ENCODE assay signal across 8 cellular contexts in the genomic region with DNA sequence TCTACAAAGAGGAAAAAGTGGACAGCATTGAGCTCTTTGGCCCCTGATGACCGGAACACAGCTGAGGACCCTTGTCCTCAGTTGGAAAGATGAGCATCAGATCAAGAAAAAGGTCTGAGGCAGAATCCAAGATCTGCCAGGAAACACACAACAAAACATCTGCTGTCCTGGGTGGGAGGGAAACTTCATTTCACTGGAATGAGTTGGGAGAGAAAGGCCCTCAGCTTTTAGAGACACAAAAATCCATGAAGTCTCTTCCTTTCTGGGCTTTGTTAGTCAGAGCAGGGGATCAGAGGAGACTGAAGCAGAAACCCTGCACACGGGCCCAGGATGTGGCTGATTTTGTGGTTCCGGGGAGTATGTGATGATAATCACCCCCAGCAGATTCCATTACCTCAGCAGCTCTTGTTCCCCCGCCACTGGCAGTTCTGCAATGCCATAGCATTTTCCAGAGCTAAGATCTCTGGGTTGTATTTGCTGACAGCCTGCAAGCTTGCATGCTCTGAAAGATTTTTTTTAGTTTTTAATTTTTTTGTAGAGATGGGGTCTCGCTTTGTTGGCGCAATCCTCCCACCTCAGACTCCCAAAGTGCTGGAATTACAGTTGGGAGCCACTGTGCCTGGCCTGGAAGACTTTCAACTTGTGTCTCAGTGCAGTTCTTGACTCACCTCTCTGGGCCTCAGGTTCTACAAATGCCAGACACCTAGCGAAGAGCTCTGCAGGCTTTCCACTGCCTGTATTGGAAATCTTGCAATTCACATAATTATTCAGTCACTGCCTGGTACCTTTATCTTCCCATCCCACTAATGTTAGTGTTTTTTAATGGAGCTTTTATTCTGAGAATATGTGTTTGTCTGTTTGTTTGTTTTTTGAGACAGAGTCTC. TPM values are rescaled to one million over a fixed set of nuclear protein-coding genes. Genes with fewer than 3 reads are reported as not detected.
DNase-seq lines count a peak whose midpoint lies in the region; ATAC-seq, FAIRE-seq and TF ChIP-seq lines count a peak whose summit lies in the region.

No MANE protein-coding gene starts in this region.

- H3K9me3 Mint-ChIP-seq in activated T-cell treated with anti-CD3 and anti-CD28 coated beads, Interleukin-2, amount 50 U/mL, for 24 hours, result peaks cover 17% of the 10 kb centered on the region
- peaks cover 6% of the 10 kb centered on the region for H3K9me3 Mint-ChIP-seq in stimulated activated effector memory CD8-positive, alpha-beta T cell treated with anti-CD3 and anti-CD28 coated beads, Interleukin-12 subunit alpha, Interleukin-12 subunit beta, amount 100 ng/mL, for 72 hours

- no peaks in the 10 kb centered on the region for H4K20me1 ChIP-seq in HepG2 (ENCODE audit: insufficient read depth, low read length)

- POLR2A ChIA-PET in AG04449 (lab: Yijun Ruan, JAX), result interaction anchor here (0.9 kb wide), 1 partner anchor 216 kb away, joined by 4 read pairs; a partner anchor contains a TSS
- POLR2A ChIA-PET in HepG2 (lab: Yijun Ruan, JAX), result no interaction called here
- POLR2A ChIA-PET in RWPE1 (lab: Yijun Ruan, JAX; ENCODE audit: low non-redundant PET), result no interaction called here

- BruUV-seq in HepG2 (replicated peaks; lab: Mats Ljungman, UMichigan), result TSS peak; percentile 54

- no peak overlapping the region for H3K27ac ChIP-seq in HepG2 (ENCODE audit: extremely low read length, insufficient read depth, low read length)
- H3K27ac ChIP-seq in RWPE1, result no peak overlapping the region

- TF ChIP-seq EP300 in HepG2 (IDR thresholded peaks at IDR 0.05; ENCODE audit: low read depth in 2 of 2, low read length in 2 of 2) (no peak), HepG2 (CRISPR knock-in tag; IDR thresholded peaks at IDR 0.05; ENCODE audit: borderline replicate concordance) (no peak)

- in situ Hi-C loops in HepG2 (cut with HindIII; ENCODE audit: extremely low pct_ligation_motif_present, low pct_unique_long_range_greater_than_20kb), result no loop called here

- H2AFZ ChIP-seq in HepG2 (ENCODE audit: low read length), result no peak overlapping the region

- WGBS in HepG2 (ENCODE audit: low lambda C conversion rate), result 96% methylated on average over 7 of the region's 7 CpGs

- CTCF ChIA-PET in AG04449 (lab: Yijun Ruan, JAX), result interaction anchor here (1.2 to 3.1 kb wide), 2 partner anchors 19 to 21 kb away, joined by 3 to 11 read pairs; no protein-coding TSS in a partner anchor
- CTCF ChIA-PET in HepG2 (lab: Yijun Ruan, JAX; ENCODE audit: low intra/inter-chr PET ratio, low total read pairs), result no interaction called here
- CTCF ChIA-PET in RWPE1 (lab: Yijun Ruan, JAX), result no interaction called here

- no peak overlapping the region for H3K9ac ChIP-seq in HepG2 (ENCODE audit: insufficient read depth, low read depth, low read length)

- H3K36me3 ChIP-seq in HepG2 (replicated peaks in 1 of 2; ENCODE audit: control insufficient read depth in 1 of 2, insufficient read depth in 2 of 2, low read length in 2 of 2), result peaks cover 10 to 21% of the 10 kb centered on the region in 2 experiments; a peak in 4 of 5 replicates

- DNase-seq in AG04449 (ENCODE audit: low read depth, low spot score) (peak; percentile 49), MV-4-11 (lab: John Stamatoyannopoulos, UW) (peak; percentile 90), HepG2 (ENCODE audit: low spot score) (no peak), retina (no peak), RWPE1 (ENCODE audit: low spot score) (no peak)
- DNase-seq in activated T-cell treated with anti-CD3 and anti-CD28 coated beads, Interleukin-2, amount 50 U/mL, for 24 hours, result peak; percentile 72
- peak in 1 of 2 donors; percentile 72 for DNase-seq in stimulated activated effector memory CD8-positive, alpha-beta T cell treated with anti-CD3 and anti-CD28 coated beads, Interleukin-12 subunit alpha, Interleukin-12 subunit beta, amount 100 ng/mL, for 72 hours (ENCODE audit: low spot score in 2 of 2)

- H3K4me3 ChIP-seq in AG04449 (ENCODE audit: low read depth, low read length), result no peak overlapping the region
- H3K4me3 ChIP-seq in HepG2 (replicated peaks in 1 of 3; ENCODE audit: insufficient read depth in 1 of 3, low read depth in 2 of 3, low read length in 3 of 3), result no peak overlapping the region

- peak overlapping the region; percentile 91 for H3K27ac Mint-ChIP-seq in activated T-cell treated with anti-CD3 and anti-CD28 coated beads, Interleukin-2, amount 50 U/mL, for 24 hours
- peak overlapping the region; percentile 96 for H3K27ac Mint-ChIP-seq in stimulated activated effector memory CD8-positive, alpha-beta T cell treated with anti-CD3 and anti-CD28 coated beads, Interleukin-12 subunit alpha, Interleukin-12 subunit beta, amount 100 ng/mL, for 72 hours

- H3K4me1 ChIP-seq in HepG2 (ENCODE audit: insufficient read depth, low read length), result peaks cover under 1% of the 10 kb centered on the region

- FAIRE-seq in HepG2 (lab: Jason Lieb, UNC), result no peak

- intact Hi-C loops in HepG2 (cut with micrococcal nuclease; ENCODE audit: unreplicated experiment), result no loop called here

- peak overlapping the region; percentile 56 for H3K4me3 Mint-ChIP-seq in activated T-cell treated with anti-CD3 and anti-CD28 coated beads, Interleukin-2, amount 50 U/mL, for 24 hours
- H3K4me3 Mint-ChIP-seq in stimulated activated effector memory CD8-positive, alpha-beta T cell treated with anti-CD3 and anti-CD28 coated beads, Interleukin-12 subunit alpha, Interleukin-12 subunit beta, amount 100 ng/mL, for 72 hours, result peak overlapping the region; percentile 64

- ATAC-seq in HepG2 (no peak), HG03457 (IDR thresholded peaks at IDR 0.05; ENCODE audit: unreplicated experiment) (no peak)
- ATAC-seq in stimulated activated effector memory CD8-positive, alpha-beta T cell treated with anti-CD3 and anti-CD28 coated beads, Interleukin-12 subunit alpha, Interleukin-12 subunit beta, amount 100 ng/mL, for 72 hours, result peak; percentile 98

- no peaks in the 10 kb centered on the region for H3K79me2 ChIP-seq in HepG2 (ENCODE audit: insufficient read depth, low read length)

- peaks cover 71% of the 10 kb centered on the region for H3K4me1 Mint-ChIP-seq in activated T-cell treated with anti-CD3 and anti-CD28 coated beads, Interleukin-2, amount 50 U/mL, for 24 hours (ENCODE audit: low read depth)
- peaks cover 47% of the 10 kb centered on the region for H3K4me1 Mint-ChIP-seq in stimulated activated effector memory CD8-positive, alpha-beta T cell treated with anti-CD3 and anti-CD28 coated beads, Interleukin-12 subunit alpha, Interleukin-12 subunit beta, amount 100 ng/mL, for 72 hours

- no peak overlapping the region for H3K4me2 ChIP-seq in HepG2 (ENCODE audit: low read depth, low read length)

- H3K9me3 ChIP-seq in HepG2 (ENCODE audit: low read length), result peaks cover 20% of the 10 kb centered on the region

- H3K36me3 Mint-ChIP-seq in activated T-cell treated with anti-CD3 and anti-CD28 coated beads, Interleukin-2, amount 50 U/mL, for 24 hours (ENCODE audit: low read depth), result peaks cover 46% of the 10 kb centered on the region
- peaks cover 44% of the 10 kb centered on the region for H3K36me3 Mint-ChIP-seq in stimulated activated effector memory CD8-positive, alpha-beta T cell treated with anti-CD3 and anti-CD28 coated beads, Interleukin-12 subunit alpha, Interleukin-12 subunit beta, amount 100 ng/mL, for 72 hours

- no peak for TF ChIP-seq CTCF in AG04449 (IDR thresholded peaks at IDR 0.05; ENCODE audit: insufficient read depth, low read length, missing control alignments)
- TF ChIP-seq CTCF in HepG2 (CRISPR knock-in tag; IDR thresholded peaks at IDR 0.05), result no peak
- TF ChIP-seq CTCF in RWPE1 (conservative IDR thresholded peaks at IDR 0.05; ENCODE audit: low read depth), result no peak

- H3K27me3 ChIP-seq in HepG2 (ENCODE audit: control insufficient read depth in 1 of 2, insufficient read depth in 2 of 2, low read length in 2 of 2), result no peaks in the 10 kb centered on the region

- no peak for TF ChIP-seq POLR2A in HepG2 (IDR thresholded peaks at IDR 0.05; ENCODE audit: insufficient read depth in 1 of 2, low read depth in 2 of 2, low read length in 2 of 2)

- no peaks in the 10 kb centered on the region for H3K27me3 Mint-ChIP-seq in activated T-cell treated with anti-CD3 and anti-CD28 coated beads, Interleukin-2, amount 50 U/mL, for 24 hours

- no peak for TF ChIP-seq RAD21 in HepG2 (CRISPR knock-in tag; IDR thresholded peaks at IDR 0.05)

RNA-seq across cellular contexts. Expression of a gene that starts 5.8 kb away (rescaled TPM):
- total RNA-seq in HepG2 (2016; rRNA removed; fragmentation: Illumina TruSeq; extraction: Trizol), result 21.9 and 23.9 TPM in 2 replicates
- 6.6 and 7.4 TPM in 2 replicates for total RNA-seq in HepG2 (2016; cell fraction: cytosol; rRNA removed; fragmentation: Illumina TruSeq; extraction: Trizol; ENCODE audit: low read depth)
- total RNA-seq in HepG2 (2016; cell fraction: insoluble cytoplasmic fraction; rRNA removed; fragmentation: Illumina TruSeq; extraction: Trizol), result 20.1 and 20.5 TPM in 2 replicates
- total RNA-seq in HepG2 (2016; cell fraction: membrane; rRNA removed; fragmentation: Illumina TruSeq; extraction: Trizol), result 26.1 and 26.9 TPM in 2 replicates
- 23.9 and 28.8 TPM in 2 replicates for total RNA-seq in HepG2 (2016; cell fraction: nucleus; rRNA removed; fragmentation: Illumina TruSeq; extraction: Trizol)
- 12.1 and 17.1 TPM in 2 replicates for polyA plus RNA-seq in HepG2 (2011; rRNA removed)
- polyA plus RNA-seq in HepG2 (2011; cell fraction: cytosol; rRNA removed), result 12.0 and 14.6 TPM in 2 replicates
- polyA plus RNA-seq in HepG2 (2011; cell fraction: nucleus; rRNA removed), result 28.5 and 29.0 TPM in 2 replicates
- 21.4 and 21.6 TPM in 2 replicates for polyA plus RNA-seq in HepG2 (2012)
- polyA plus RNA-seq in HepG2 (2016; cell fraction: cytosol; fragmentation: Illumina TruSeq; extraction: Trizol; ENCODE audit: low read depth), result 7.7 and 8.7 TPM in 2 replicates
- polyA plus RNA-seq in HepG2 (2016; cell fraction: insoluble cytoplasmic fraction; fragmentation: Illumina TruSeq; extraction: Trizol; ENCODE audit: low read depth), result 25.2 and 26.4 TPM in 2 replicates
- 25.5 and 26.0 TPM in 2 replicates for polyA plus RNA-seq in HepG2 (2016; cell fraction: membrane; fragmentation: Illumina TruSeq; extraction: Trizol; ENCODE audit: low read depth)
- polyA plus RNA-seq in HepG2 (2016; cell fraction: nucleus; fragmentation: Illumina TruSeq; extraction: Trizol; ENCODE audit: insufficient read depth, low read depth), result 29.9 and 30.2 TPM in 2 replicates
- 33.5 and 56.4 TPM in 2 replicates for polyA minus RNA-seq in HepG2 (2011; rRNA and poly(A)+ RNA removed; ENCODE audit: low replicate concordance)
- polyA minus RNA-seq in HepG2 (2011; cell fraction: cytosol; rRNA and poly(A)+ RNA removed), result 8.4 and 9.5 TPM in 2 replicates
- polyA minus RNA-seq in HepG2 (2011; cell fraction: nucleus; rRNA and poly(A)+ RNA removed), result 60.3 and 66.9 TPM in 2 replicates

RNA-seq across cellular contexts. Expression of a gene that starts 50.3 kb away (rescaled TPM):
- 0.09 TPM in 1 of 2 replicates, not detected in the other for total RNA-seq in HepG2 (2016; rRNA removed; fragmentation: Illumina TruSeq; extraction: Trizol)
- 0.71 TPM in 1 of 2 replicates, not detected in the other for total RNA-seq in HepG2 (2016; cell fraction: cytosol; rRNA removed; fragmentation: Illumina TruSeq; extraction: Trizol; ENCODE audit: low read depth)
- total RNA-seq in HepG2 (2016; cell fraction: insoluble cytoplasmic fraction; rRNA removed; fragmentation: Illumina TruSeq; extraction: Trizol), result 0.22 TPM in 1 of 2 replicates, not detected in the other
- total RNA-seq in HepG2 (2016; cell fraction: membrane; rRNA removed; fragmentation: Illumina TruSeq; extraction: Trizol), result not detected in 2 replicates
- not detected in 2 replicates for total RNA-seq in HepG2 (2016; cell fraction: nucleus; rRNA removed; fragmentation: Illumina TruSeq; extraction: Trizol)
- not detected in 2 replicates for polyA plus RNA-seq in HepG2 (2011; rRNA removed)
- polyA plus RNA-seq in HepG2 (2011; cell fraction: cytosol; rRNA removed), result not detected in 2 replicates
- 0.19 and 0.24 TPM in 2 replicates for polyA plus RNA-seq in HepG2 (2011; cell fraction: nucleus; rRNA removed)
- polyA plus RNA-seq in HepG2 (2012), result 0.59 TPM in 1 of 2 replicates, not detected in the other
- not detected in 2 replicates for polyA plus RNA-seq in HepG2 (2016; cell fraction: cytosol; fragmentation: Illumina TruSeq; extraction: Trizol; ENCODE audit: low read depth)
- polyA plus RNA-seq in HepG2 (2016; cell fraction: insoluble cytoplasmic fraction; fragmentation: Illumina TruSeq; extraction: Trizol; ENCODE audit: low read depth), result not detected in 2 replicates
- polyA plus RNA-seq in HepG2 (2016; cell fraction: membrane; fragmentation: Illumina TruSeq; extraction: Trizol; ENCODE audit: low read depth), result not detected in 2 replicates
- 0.80 and 2.1 TPM in 2 replicates for polyA plus RNA-seq in HepG2 (2016; cell fraction: nucleus; fragmentation: Illumina TruSeq; extraction: Trizol; ENCODE audit: insufficient read depth, low read depth)
- polyA minus RNA-seq in HepG2 (2011; rRNA and poly(A)+ RNA removed; ENCODE audit: low replicate concordance), result 0.21 TPM in 1 of 2 replicates, not detected in the other
- not detected in 2 replicates for polyA minus RNA-seq in HepG2 (2011; cell fraction: cytosol; rRNA and poly(A)+ RNA removed)
- polyA minus RNA-seq in HepG2 (2011; cell fraction: nucleus; rRNA and poly(A)+ RNA removed), result 0.87 TPM in 1 of 2 replicates, not detected in the other

Comparison
In these comparisons a context has a peak if more than half of its experiments do, and no peak if none do; other contexts are left out.
1. DNase-seq: peak in AG04449 (single experiment), MV-4-11 (single experiment) and activated T-cell treated with anti-CD3 and anti-CD28 coated beads, Interleukin-2, amount 50 U/mL, for 24 hours (single experiment); none in HepG2 (single experiment), retina (single experiment) and RWPE1 (single experiment).